In the genomic region with DNA sequence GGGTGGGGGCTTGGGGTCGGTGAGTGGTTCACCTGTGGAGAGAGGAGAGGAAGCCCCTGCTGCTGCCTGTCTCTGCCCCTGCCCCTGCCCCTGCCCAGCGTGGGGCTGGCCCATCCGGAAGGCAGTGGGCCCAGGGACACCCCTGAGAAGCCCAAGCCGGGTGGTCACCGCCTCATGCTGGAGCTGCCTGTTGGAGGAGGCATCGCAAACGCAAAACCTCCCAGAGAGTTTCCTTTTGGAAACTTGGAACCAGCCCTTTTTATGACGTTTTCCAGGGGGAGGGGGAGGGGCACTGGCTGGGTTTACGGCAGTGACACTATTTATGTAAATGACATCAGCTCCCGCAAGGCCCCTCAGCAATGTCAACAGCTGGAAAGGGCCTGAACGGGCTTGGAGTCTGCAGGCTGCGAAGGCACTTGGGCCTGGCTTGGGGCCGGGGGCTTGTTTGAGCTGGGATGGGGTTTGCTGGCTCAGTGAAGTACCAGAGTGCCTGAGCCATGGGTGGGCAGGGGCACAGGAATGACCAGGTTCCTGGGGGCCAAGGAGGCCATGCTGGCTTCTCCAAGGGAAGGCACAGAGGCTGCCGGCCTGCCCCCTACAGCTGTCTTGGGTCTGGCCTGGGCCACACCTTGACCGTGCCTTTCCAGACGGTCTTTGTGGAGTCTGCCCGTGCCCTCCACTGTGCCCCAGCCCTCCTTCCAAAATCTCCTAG, we compare ENCODE assay signal across 8 cellular contexts.
DNase-seq lines count a peak whose midpoint lies in the region; ATAC-seq and TF ChIP-seq lines count a peak whose summit lies in the region.

No MANE protein-coding gene starts in this region.

- H2AFZ ChIP-seq in KMS-11 (ENCODE audit: low read depth) (no peak overlapping the region), Karpas-422 (ENCODE audit: low read length) (no peak overlapping the region)

- H3K9me3 ChIP-seq in mesodermal cell (ENCODE audit: control insufficient read depth, low read length) (no peaks in the 10 kb centered on the region), upper lobe of left lung (no peaks in the 10 kb centered on the region), Karpas-422 (ENCODE audit: low read length) (no peaks in the 10 kb centered on the region)

- TF ChIP-seq CTCF in 22Rv1 (IDR thresholded peaks at IDR 0.05), result no peak
- no peak for TF ChIP-seq CTCF in KMS-11 (conservative IDR thresholded peaks at IDR 0.05; ENCODE audit: low read depth, low read length)
- no peak for TF ChIP-seq CTCF in upper lobe of left lung (IDR thresholded peaks at IDR 0.05)

- no peaks in the 10 kb centered on the region for H3K27me3 ChIP-seq in KMS-11 (ENCODE audit: insufficient read depth, low read depth)
- no peaks in the 10 kb centered on the region for H3K27me3 ChIP-seq in upper lobe of left lung
- H3K27me3 ChIP-seq in Karpas-422 (ENCODE audit: low read length), result no peaks in the 10 kb centered on the region

- peak overlapping the region; percentile 30; the same call in 1 of the 2 replicates for H3K9ac ChIP-seq in KMS-11
- no peak overlapping the region for H3K9ac ChIP-seq in Karpas-422 (ENCODE audit: low read length)

- H4K20me1 ChIP-seq in KMS-11 (ENCODE audit: insufficient read depth) (no peaks in the 10 kb centered on the region), Karpas-422 (ENCODE audit: insufficient read depth, low read depth, low read length) (no peaks in the 10 kb centered on the region; the same call in 1 of the 2 replicates)

- peak; percentile 71 for DNase-seq in ecto neural progenitor cell (ENCODE audit: low spot score)
- peak; percentile 37 to 82 for DNase-seq in upper lobe of left lung
- DNase-seq in effector CD8-positive, alpha-beta T cell (lab: John Stamatoyannopoulos, UW), result no peak
- no peak for DNase-seq in Karpas-422

- H3K4me3 ChIP-seq in KMS-11 (IDR thresholded peaks at IDR 0.05; ENCODE audit: insufficient read depth, low read depth, low read length), result no peak overlapping the region
- H3K4me3 ChIP-seq in mesodermal cell (ENCODE audit: extremely low read depth, insufficient read depth, low read length, poor library complexity, severe bottlenecking), result peak overlapping the region; percentile 33
- H3K4me3 ChIP-seq in upper lobe of left lung, result peak overlapping the region in 3 of 4 donors; percentile 41 to 61 (median 55)
- H3K4me3 ChIP-seq in Karpas-422 (ENCODE audit: low read length), result no peak overlapping the region

- no peak for TF ChIP-seq EP300 in upper lobe of left lung (IDR thresholded peaks at IDR 0.05)

- peak in 1 of 4 donors; percentile 10 for TF ChIP-seq POLR2A in upper lobe of left lung (IDR thresholded peaks at IDR 0.05)

- H3K4me1 ChIP-seq in KMS-11 (ENCODE audit: low read depth, poor library complexity, severe bottlenecking) (no peaks in the 10 kb centered on the region), mesodermal cell (ENCODE audit: control insufficient read depth, insufficient read depth, low read length, poor library complexity, severe bottlenecking) (peaks cover 10% of the 10 kb centered on the region), upper lobe of left lung (peaks cover 16 to 30% (median 27%) of the 10 kb centered on the region in 4 donors), Karpas-422 (ENCODE audit: low read length) (no peaks in the 10 kb centered on the region)

- H3K9me2 ChIP-seq in Karpas-422 (replicated peaks; ENCODE audit: insufficient read depth, low read length), result no peaks in the 10 kb centered on the region

- H3K36me3 ChIP-seq in KMS-11 (ENCODE audit: insufficient read depth) (no peaks in the 10 kb centered on the region), mesodermal cell (ENCODE audit: control insufficient read depth, insufficient read depth, low read length) (no peaks in the 10 kb centered on the region), upper lobe of left lung (no peaks in the 10 kb centered on the region), Karpas-422 (ENCODE audit: insufficient read depth, low read length) (no peaks in the 10 kb centered on the region)

- peak overlapping the region; percentile 34 for H3K27ac ChIP-seq in 22Rv1
- no peak overlapping the region for H3K27ac ChIP-seq in KMS-11
- peak overlapping the region; percentile 67 for H3K27ac ChIP-seq in mesodermal cell (ENCODE audit: low read depth, low read length, severe bottlenecking)
- H3K27ac ChIP-seq in upper lobe of left lung, result peak overlapping the region; percentile 86 to 92 (median 88)
- H3K27ac ChIP-seq in Karpas-422 (ENCODE audit: low read length), result no peak overlapping the region

- ATAC-seq in upper lobe of left lung (ENCODE audit: low FRiP score in 2 of 2) (peak; percentile 32 to 53), GM21360 (IDR thresholded peaks at IDR 0.05; ENCODE audit: unreplicated experiment) (no peak)

- no peaks in the 10 kb centered on the region for H3K79me2 ChIP-seq in KMS-11 (ENCODE audit: insufficient read depth, low read depth)
- H3K79me2 ChIP-seq in Karpas-422 (ENCODE audit: low read length), result no peaks in the 10 kb centered on the region

- 26 to 33% methylated on average over 16 to 17 of the region's 17 CpGs for WGBS in mesodermal cell (ENCODE audit: insufficient coverage in 2 of 2), 2 experiments
- WGBS in upper lobe of left lung, 2 donors, result 51 to 54% methylated on average over 11 to 14 of the region's 17 CpGs

- no peak overlapping the region for H3K4me2 ChIP-seq in KMS-11
- H3K4me2 ChIP-seq in Karpas-422 (ENCODE audit: low read depth, low read length, poor library complexity, severe bottlenecking), result no peak overlapping the region

Comparison
In these comparisons a context has a peak if more than half of its experiments do, and no peak if none do; other contexts are left out.
1. H3K27ac ChIP-seq: peak in 22Rv1 (single experiment), mesodermal cell (single experiment) and upper lobe of left lung (4 of 4); none in KMS-11 (single experiment) and Karpas-422 (single experiment).
2. H3K4me3 ChIP-seq: peak in mesodermal cell (single experiment) and upper lobe of left lung (3 of 4); none in KMS-11 (single experiment) and Karpas-422 (single experiment).
3. DNase-seq: peak in ecto neural progenitor cell (single experiment) and upper lobe of left lung (2 of 2); none in effector CD8-positive, alpha-beta T cell (single experiment) and Karpas-422 (single experiment).